13 cellular contexts compared by ENCODE assay signal in the genomic region with DNA sequence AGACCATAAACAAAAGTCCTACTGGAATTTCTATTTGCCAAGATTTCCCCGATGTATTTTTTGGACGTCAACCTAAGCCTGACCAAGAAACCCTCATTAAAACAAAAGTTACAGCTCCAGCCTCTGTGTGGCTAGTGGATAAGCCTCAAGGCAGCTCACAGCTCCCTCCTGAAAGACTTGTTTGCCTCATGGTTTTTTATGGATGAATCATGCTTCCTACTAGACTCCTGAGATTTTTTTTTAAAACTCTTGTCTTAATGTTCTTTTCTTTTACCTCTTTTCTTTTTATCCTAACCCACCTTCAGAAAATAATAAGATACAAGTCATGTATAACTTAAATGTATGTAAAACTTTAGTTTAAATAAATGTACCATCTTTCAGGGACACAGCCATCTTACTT. TPM values are rescaled to one million over a fixed set of nuclear protein-coding genes. Genes with fewer than 3 reads are reported as not detected.
DNase-seq lines count a peak whose midpoint lies in the region; ATAC-seq, FAIRE-seq and TF ChIP-seq lines count a peak whose summit lies in the region.
"Had no signal": no experiment of that assay in that cellular context is flagged by ENCODE, and none has a peak within 500 bp of the region (broad histone marks: within the 10 kb centered on the region; RNA-seq: fewer than 3 reads in every experiment).

No MANE protein-coding gene starts in this region.

- POLR2A ChIA-PET in HCT116 (lab: Charles Lee), result no interaction called here

- DNase-seq in HCT116 (ENCODE audit: low read depth, low spot score) (no peak), astrocyte of the cerebellum (ENCODE audit: low read depth) (peak; percentile 85), foreskin keratinocyte (peak; percentile 50 to 73), urothelium cell line (ENCODE audit: low spot score) (peak; percentile 48), omental fat pad (ENCODE audit: low spot score) (no peak), NCI-H187 treated with DMSO at 0.1 percent for 48 hours (lab: John Stamatoyannopoulos, UW) (no peak)
- no peak for DNase-seq in central memory CD4-positive, alpha-beta T cell
- DNase-seq: NCI-H1105; stimulated activated naive B cell treated with anti-CD40 and anti-IgM and Interleukin-4, amounts not matched to agents 10 μg/mL and 1 μg/mL and 100 μg/mL, for 72 hours; WERI-Rb-1 had no signal

- no peaks in the 10 kb centered on the region for H3K79me2 ChIP-seq in HCT116 (ENCODE audit: insufficient read depth, low read length)

- H3K4me3 ChIP-seq in HCT116 (replicated peaks in 1 of 2; ENCODE audit: low read depth in 1 of 2, low read length in 2 of 2) (no peak overlapping the region), astrocyte of the cerebellum (ENCODE audit: low read depth, low read length) (no peak overlapping the region)
- H3K4me3 ChIP-seq: HAP-1 had no signal

- in situ Hi-C loops in astrocyte of the cerebellum (cut with HindIII; ENCODE audit: low sequenced_read_pairs), result no loop called here

- RAD21 ChIA-PET in HCT116 (lab: Charles Lee; ENCODE audit: low non-redundant PET in 1 of 2, low total read pairs in 2 of 2, uncharacterized antibody in 2 of 2, unreplicated experiment in 2 of 2), result no interaction called here

- H3K27me3 ChIP-seq in HCT116 (ENCODE audit: insufficient read depth, low read length) (no peaks in the 10 kb centered on the region), foreskin keratinocyte (no peaks in the 10 kb centered on the region)

- ATAC-seq in HCT116 (0 out of 2 replicates have a peak, but pooled peaks have one; percentile 44), foreskin keratinocyte (peak; percentile 86), omental fat pad (ENCODE audit: low FRiP score) (no peak), GM21447 (IDR thresholded peaks at IDR 0.05; ENCODE audit: unreplicated experiment) (no peak)
- ATAC-seq: stimulated activated naive B cell treated with anti-CD40 and anti-IgM and Interleukin-4, amounts not matched to agents 10 μg/mL and 1 μg/mL and 100 μg/mL, for 72 hours had no signal

- TF ChIP-seq POLR2A in HCT116 (IDR thresholded peaks at IDR 0.05; ENCODE audit: borderline replicate concordance, extremely low read depth, insufficient read depth, insufficient read length), result no peak

- no peak for TF ChIP-seq CTCF in HCT116 (IDR thresholded peaks at IDR 0.05 in 2 of 3, conservative IDR thresholded peaks at IDR 0.05 in 1 of 3; ENCODE audit: borderline replicate concordance in 1 of 3, insufficient read depth in 1 of 3, low read depth in 2 of 3, low read length in 2 of 3)
- no peak for TF ChIP-seq CTCF in astrocyte of the cerebellum (IDR thresholded peaks at IDR 0.05; ENCODE audit: low read depth, low read length, missing control alignments)
- TF ChIP-seq CTCF in foreskin keratinocyte (conservative IDR thresholded peaks at IDR 0.05), result no peak
- no peak for TF ChIP-seq CTCF in omental fat pad (IDR thresholded peaks at IDR 0.05)

- CTCF ChIA-PET in HCT116 (lab: Charles Lee), result interaction anchor here (1.5 kb wide), 1 partner anchor 486 kb away, joined by 4 read pairs; no protein-coding TSS in a partner anchor

- no peak overlapping the region for H3K4me2 ChIP-seq in HCT116 (ENCODE audit: low read length)

- FAIRE-seq in urothelium cell line (lab: Jason Lieb, UNC), result no peak

- no peak overlapping the region for H2AFZ ChIP-seq in HCT116 (ENCODE audit: low read depth, low read length, poor library complexity, severe bottlenecking)

- BruUV-seq in HCT116 (replicated peaks; lab: Mats Ljungman, UMichigan), result no TSS peak

- no peaks in the 10 kb centered on the region for H4K20me1 ChIP-seq in HCT116 (ENCODE audit: insufficient read depth)

- H3K27ac ChIP-seq in HCT116 (ENCODE audit: low read depth, low read length) (no peak overlapping the region), foreskin keratinocyte (peak overlapping the region; percentile 78)
- H3K27ac ChIP-seq: WERI-Rb-1 had no signal

- intact Hi-C loops in HCT116 (cut with micrococcal nuclease), result no loop called here

- TF ChIP-seq RAD21 in HCT116 (IDR thresholded peaks at IDR 0.05; ENCODE audit: low read depth), result no peak

- H3K9me3 ChIP-seq in HCT116 (ENCODE audit: control insufficient read depth in 1 of 2, insufficient read depth in 1 of 2, low read depth in 1 of 2, low read length in 2 of 2), result no peaks in the 10 kb centered on the region
- H3K9me3 ChIP-seq: HAP-1 had no signal

- no peaks in the 10 kb centered on the region for H3K9me2 ChIP-seq in HCT116 (ENCODE audit: insufficient read depth)

- H3K36me3 ChIP-seq in HCT116 (ENCODE audit: control insufficient read depth in 1 of 2, insufficient read depth in 2 of 2, low read length in 2 of 2), result no peaks in the 10 kb centered on the region
- H3K36me3 ChIP-seq: HAP-1, WERI-Rb-1 had no signal

- peaks cover 7 to 25% of the 10 kb centered on the region in 2 experiments; a peak in 2 of 4 replicates for H3K4me1 ChIP-seq in HCT116 (ENCODE audit: control insufficient read depth in 1 of 2, insufficient read depth in 2 of 2, low read length in 2 of 2)
- peaks cover 40% of the 10 kb centered on the region for H3K4me1 ChIP-seq in foreskin keratinocyte
- H3K4me1 ChIP-seq: HAP-1 had no signal

- no peak overlapping the region for H3K9ac ChIP-seq in HCT116 (ENCODE audit: low read length)

TF ChIP-seq in HCT116, 20 proteins besides CTCF, POLR2A, EP300 and RAD21:
- no peak for TF ChIP-seq SP1 (IDR thresholded peaks at IDR 0.05; ENCODE audit: low read depth)
- no peak for TF ChIP-seq EZH2phosphoT487 (IDR thresholded peaks at IDR 0.05; ENCODE audit: borderline replicate concordance)
- no peak for TF ChIP-seq ELF1 (IDR thresholded peaks at IDR 0.05; ENCODE audit: borderline replicate concordance, low read depth)
- TF ChIP-seq, protein P1, sequence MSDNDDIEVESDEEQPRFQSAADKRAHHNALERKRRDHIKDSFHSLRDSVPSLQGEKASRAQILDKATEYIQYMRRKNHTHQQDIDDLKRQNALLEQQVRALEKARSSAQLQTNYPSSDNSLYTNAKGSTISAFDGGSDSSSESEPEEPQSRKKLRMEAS (IDR thresholded peaks at IDR 0.05), result peak; percentile 33; the same call in 1 of the 2 replicates
- TF ChIP-seq EZH2 (IDR thresholded peaks at IDR 0.05), result no peak

RNA-seq across cellular contexts. Expression of gene SUCNR1, which starts 52.4 kb away (rescaled TPM):
- total RNA-seq in HCT116 (2021; ENCODE audit: unreplicated experiment) (0.17 TPM), foreskin keratinocyte (not detected in 2 replicates), omental fat pad (1 to 10 TPM; 1.1 to 2.8 (median 2.5) TPM)
- polyA plus RNA-seq in HCT116 (2012), result 0.05 TPM in 1 of 2 replicates, not detected in the other
- not detected in 2 replicates for polyA plus RNA-seq in foreskin keratinocyte
- total RNA-seq: activated T-helper 1 cell treated with anti-CD3 and anti-CD28 coated beads, Interleukin-12 subunit alpha, Interleukin-12 subunit beta, Interleukin-2, Interleukin-4 antibody, amounts not matched to agents 30 ng/mL and 10 ng/mL and 1 ng/mL, durations not matched to agents 14 hours and 24 hours and 36 hours had no signal

Comparison
In these comparisons a context has a peak if more than half of its experiments do, and no peak if none do; other contexts are left out.
1. ATAC-seq: peak in HCT116 (single experiment) and foreskin keratinocyte (single experiment); none in omental fat pad (single experiment) and GM21447 (single experiment).
2. DNase-seq: peak in astrocyte of the cerebellum (single experiment), foreskin keratinocyte (2 of 2) and urothelium cell line (single experiment); none in HCT116 (single experiment), omental fat pad (single experiment), NCI-H187 treated with DMSO at 0.1 percent for 48 hours (single experiment) and central memory CD4-positive, alpha-beta T cell (single experiment).